In the genomic region with DNA sequence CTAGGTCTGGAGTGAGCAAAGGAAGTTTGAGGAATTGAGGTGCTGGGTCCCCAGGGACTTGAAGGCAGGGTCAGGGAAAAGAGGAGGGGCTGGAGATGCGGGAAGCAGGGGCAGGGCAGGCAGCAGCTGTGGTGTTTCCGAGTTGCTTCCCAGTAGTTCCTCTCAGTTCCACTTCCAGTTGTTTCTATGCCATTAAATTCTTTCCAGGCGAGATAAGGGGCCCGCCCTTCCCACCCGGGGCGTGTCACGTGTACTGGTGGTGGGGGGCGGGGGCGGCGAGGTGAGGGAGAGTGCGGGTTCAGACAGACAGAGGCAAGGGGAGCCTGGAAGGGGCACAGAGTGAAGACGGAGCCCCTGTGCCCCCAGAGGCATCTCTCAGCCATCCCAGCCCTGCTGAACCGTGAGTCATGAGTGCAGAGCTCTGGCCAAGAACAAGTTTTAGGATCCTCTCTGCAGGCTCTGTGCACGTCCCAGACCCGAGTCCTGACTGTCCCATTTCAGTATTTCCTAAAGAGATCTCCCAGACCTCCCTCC, we compare ENCODE assay signal across 1 cellular context.
TF ChIP-seq lines count a peak whose summit lies in the region.

No MANE protein-coding gene starts in this region.

TF ChIP-seq in HepG2, 621 proteins besides CTCF, POLR2A, EP300 and RAD21:
- peak; percentile 3 for TF ChIP-seq AGO2 (optimal IDR thresholded peaks at IDR 0.05; ENCODE audit: low read depth, low read length)
- no peak for TF ChIP-seq ERF (CRISPR knock-in tag; IDR thresholded peaks at IDR 0.05)
TF ChIP-seq in HepG2: peak in this region for 1.
